In genomic region chr1:35539824-35540261, GRCh38 we compare ENCODE assay signal across 1 cellular context.
TF ChIP-seq lines count a peak whose summit lies in the region.

No MANE protein-coding gene starts in this region.

TF ChIP-seq in HepG2, 621 proteins besides CTCF, POLR2A, EP300 and RAD21:
- TF ChIP-seq ZNF441 (CRISPR knock-in tag; IDR thresholded peaks at IDR 0.05; ENCODE audit: borderline replicate concordance): no peak
- TF ChIP-seq ZFP90 (CRISPR knock-in tag; IDR thresholded peaks at IDR 0.05; ENCODE audit: borderline replicate concordance): no peak
- TF ChIP-seq ZBTB2 (CRISPR knock-in tag; IDR thresholded peaks at IDR 0.05; ENCODE audit: low read depth): no peak
